In the genomic region with DNA sequence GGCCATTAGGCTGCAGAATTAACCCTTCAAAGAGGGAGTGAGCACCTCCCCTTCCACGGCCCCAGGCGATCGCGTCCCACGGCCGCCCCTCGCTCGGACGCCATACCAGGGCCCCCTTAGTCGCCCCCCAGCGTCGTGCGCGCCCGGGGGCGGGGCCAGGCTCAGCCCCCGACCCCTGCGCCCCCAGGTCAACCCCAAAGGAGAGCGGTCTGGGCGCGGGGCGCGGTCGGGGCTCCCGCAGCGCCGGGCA, we compare ENCODE assay signal across 8 cellular contexts. TPM values are rescaled to one million over a fixed set of nuclear protein-coding genes. Genes with fewer than 3 reads are reported as not detected.
DNase-seq lines count a peak whose midpoint lies in the region; ATAC-seq and TF ChIP-seq lines count a peak whose summit lies in the region.

No MANE protein-coding gene starts in this region.

- no TSS peak for BruUV-seq in Panc1 (replicated peaks; lab: Mats Ljungman, UMichigan)

- H3K36me3 Mint-ChIP-seq in CD8-positive, alpha-beta memory T cell = peaks cover 0 to 32% (median 2%) of the 10 kb centered on the region in 3 donors

- in situ Hi-C loops in Panc1 (cut with HindIII; ENCODE audit: low pct_unique_long_range_greater_than_20kb, low sequenced_read_pairs) = no loop called here

- H3K27me3 Mint-ChIP-seq in CD8-positive, alpha-beta memory T cell = peaks cover 0 to 4% of the 10 kb centered on the region in 2 donors

- peaks cover 0 to under 1% (median 0%) of the 10 kb centered on the region in 5 donors for H3K9me3 Mint-ChIP-seq in CD8-positive, alpha-beta memory T cell

- peak overlapping the region; percentile 96 to 97 (median 96) for H3K4me3 Mint-ChIP-seq in CD8-positive, alpha-beta memory T cell

- TF ChIP-seq CTCF in Panc1 (IDR thresholded peaks at IDR 0.05) (no peak), epithelial cell of esophagus (IDR thresholded peaks at IDR 0.05; ENCODE audit: insufficient read depth, low read depth, low read length, missing control alignments) (no peak), ovary (IDR thresholded peaks at IDR 0.05) (no peak)

- POLR2A ChIA-PET in CD8-positive, alpha-beta memory T cell (lab: Charles Lee) = interaction anchor here (0.7 to 4.0 kb wide), 15 partner anchors 12 to 239 kb away, joined by 3 to 31 read pairs (median 4); a partner anchor contains a TSS
- POLR2A ChIA-PET in Panc1 (lab: Charles Lee) = no interaction called here

- H3K27me3 ChIP-seq in CD8-positive, alpha-beta memory T cell (ENCODE audit: insufficient read depth, low read length, poor library complexity, severe bottlenecking) = no peaks in the 10 kb centered on the region
- H3K27me3 ChIP-seq in Panc1 (ENCODE audit: control insufficient read depth, insufficient read depth, low read length) = no peaks in the 10 kb centered on the region
- H3K27me3 ChIP-seq in ovary = no peaks in the 10 kb centered on the region

- peak overlapping the region; percentile 69 for H3K4me3 ChIP-seq in CD8-positive, alpha-beta memory T cell (ENCODE audit: low read length)
- H3K4me3 ChIP-seq in Panc1 (ENCODE audit: low read depth in 2 of 2, low read length in 2 of 2) (peak overlapping the region; percentile 61 to 66), epithelial cell of esophagus (ENCODE audit: low read length) (peak overlapping the region; percentile 94), ovary (peak overlapping the region; percentile 84)

- CTCF ChIA-PET in CD8-positive, alpha-beta memory T cell (lab: Charles Lee) = interaction anchor here (0.8 to 5.2 kb wide), 8 partner anchors 10 to 121 kb away, joined by 3 to 39 read pairs (median 4); a partner anchor contains a TSS
- CTCF ChIA-PET in Panc1 (lab: Charles Lee) = no interaction called here

- DNase-seq in CD8-positive, alpha-beta memory T cell = no peak
- DNase-seq in Panc1 (ENCODE audit: low read depth, low spot score) = no peak
- no peak for DNase-seq in epithelial cell of esophagus (ENCODE audit: low read depth)
- peak in 1 of 5 donors; percentile 80 for DNase-seq in ovary
- DNase-seq in NCI-H187 treated with DMSO at 0.1 percent for 48 hours (lab: John Stamatoyannopoulos, UW) = no peak

- H3K4me1 ChIP-seq in CD8-positive, alpha-beta memory T cell (ENCODE audit: insufficient read depth, low read length) = peaks cover 42% of the 10 kb centered on the region
- H3K4me1 ChIP-seq in Panc1 (ENCODE audit: control insufficient read depth, insufficient read depth, low read length) (peaks cover 33% of the 10 kb centered on the region), ovary (ENCODE audit: insufficient read depth) (peaks cover 17% of the 10 kb centered on the region)

- peak overlapping the region; percentile 87 to 99 (median 95) for H3K27ac Mint-ChIP-seq in CD8-positive, alpha-beta memory T cell

- H3K27ac ChIP-seq in CD8-positive, alpha-beta memory T cell (ENCODE audit: low read depth, low read length) = peak overlapping the region; percentile 90
- H3K27ac ChIP-seq in Panc1 (ENCODE audit: low read length) = peak overlapping the region; percentile 61; the same call in 1 of the 2 replicates
- H3K27ac ChIP-seq in ovary = peak overlapping the region; percentile 98 to 99

- TF ChIP-seq POLR2A in ovary (IDR thresholded peaks at IDR 0.05) = no peak

- H3K36me3 ChIP-seq in CD8-positive, alpha-beta memory T cell (ENCODE audit: insufficient read depth, low read length) = no peaks in the 10 kb centered on the region
- H3K36me3 ChIP-seq in Panc1 (ENCODE audit: control insufficient read depth, insufficient read depth, low read length) = no peaks in the 10 kb centered on the region
- no peaks in the 10 kb centered on the region for H3K36me3 ChIP-seq in ovary

- ATAC-seq in Panc1 = no peak
- ATAC-seq in GM18868 (IDR thresholded peaks at IDR 0.05; ENCODE audit: unreplicated experiment) = no peak
- no peak for ATAC-seq in GM21619 (IDR thresholded peaks at IDR 0.05; ENCODE audit: unreplicated experiment)
- ATAC-seq in GM21528 (IDR thresholded peaks at IDR 0.05; ENCODE audit: low FRiP score, unreplicated experiment) = no peak

- intact Hi-C loops in Panc1 (cut with micrococcal nuclease; ENCODE audit: unreplicated experiment) = no loop called here
- intact Hi-C loops in ovary (cut with DNase I) = loop anchor here in 3 of 4 donors (5.0 kb wide), 1 partner anchor 37 kb away; no protein-coding TSS in a partner anchor

- WGBS in ovary, 3 donors = 0 to 1% methylated on average over 10 to 27 of the region's 27 CpGs; no CpG with 5 or more reads in 1 of the 3 donors

- peaks cover 55 to 81% (median 64%) of the 10 kb centered on the region in 3 donors for H3K4me1 Mint-ChIP-seq in CD8-positive, alpha-beta memory T cell

- no peaks in the 10 kb centered on the region for H3K9me3 ChIP-seq in CD8-positive, alpha-beta memory T cell (ENCODE audit: low read length)
- H3K9me3 ChIP-seq in Panc1 (ENCODE audit: control insufficient read depth, insufficient read depth, low read depth, low read length) (no peaks in the 10 kb centered on the region), ovary (no peaks in the 10 kb centered on the region)

- no peak for TF ChIP-seq EP300 in ovary (IDR thresholded peaks at IDR 0.05)

RNA-seq across cellular contexts. Expression of a gene that starts 0.4 kb away (rescaled TPM):
- total RNA-seq in CD8-positive, alpha-beta memory T cell = 10 to 100 TPM; 22.8 to 23.1 TPM
- 24.1 TPM for polyA plus RNA-seq in CD8-positive, alpha-beta memory T cell
- total RNA-seq in Panc1 (2021; ENCODE audit: unreplicated experiment) (24.9 TPM), ovary (100 to 1,000 TPM in 3 of 7 donors, 10 to 100 TPM in 4; 39.3 to 123 (median 85.5) TPM)
- polyA plus RNA-seq in Panc1 (2012; ENCODE audit: insufficient read length) = 21.5 TPM
- 10 to 100 TPM; 53.8 to 84.5 TPM for polyA plus RNA-seq in ovary

RNA-seq across cellular contexts. Expression of a gene that starts 2.2 kb away (rescaled TPM):
- not detected for total RNA-seq in CD8-positive, alpha-beta memory T cell
- polyA plus RNA-seq in CD8-positive, alpha-beta memory T cell = 0.12 TPM
- total RNA-seq in Panc1 (2021; ENCODE audit: unreplicated experiment) (not detected), ovary (not detected)
- 0.27 TPM for polyA plus RNA-seq in Panc1 (2012; ENCODE audit: insufficient read length)
- not detected for polyA plus RNA-seq in ovary

RNA-seq across cellular contexts. Expression of a gene that starts 5.1 kb away (rescaled TPM):
- total RNA-seq in CD8-positive, alpha-beta memory T cell = 100 to 1,000 TPM; 190 to 192 TPM
- polyA plus RNA-seq in CD8-positive, alpha-beta memory T cell = 69.6 TPM
- total RNA-seq in Panc1 (2021; ENCODE audit: unreplicated experiment) = 181 TPM
- 184 TPM for polyA plus RNA-seq in Panc1 (2012; ENCODE audit: insufficient read length)
- total RNA-seq in ovary = 100 to 1,000 TPM in 2 of 7 donors, 10 to 100 TPM in 5; 39.5 to 110 (median 88.2) TPM
- polyA plus RNA-seq in ovary = 10 to 100 TPM; 26.7 to 74.5 TPM

RNA-seq across cellular contexts. Expression of a gene that starts 34.2 kb away (rescaled TPM):
- 1 to 10 TPM; 6.0 to 6.3 TPM for total RNA-seq in CD8-positive, alpha-beta memory T cell
- 24.7 TPM for polyA plus RNA-seq in CD8-positive, alpha-beta memory T cell
- total RNA-seq in Panc1 (2021; ENCODE audit: unreplicated experiment) (14.3 TPM), ovary (10 to 100 TPM in 2 of 7 donors, 1 to 10 TPM in 5; 3.2 to 13.5 (median 7.6) TPM)
- 21.4 TPM for polyA plus RNA-seq in Panc1 (2012; ENCODE audit: insufficient read length)
- polyA plus RNA-seq in ovary = 1 to 10 TPM; 5.9 to 7.8 TPM

RNA-seq across cellular contexts. Expression of a gene that starts 39.8 kb away (rescaled TPM):
- total RNA-seq in CD8-positive, alpha-beta memory T cell = 1 to 10 TPM in 1 of 2 experiments, under 1 TPM in 1; 0.85 to 1.1 TPM
- polyA plus RNA-seq in CD8-positive, alpha-beta memory T cell = 0.12 TPM
- 4.4 TPM for total RNA-seq in Panc1 (2021; ENCODE audit: unreplicated experiment)
- polyA plus RNA-seq in Panc1 (2012; ENCODE audit: insufficient read length) = 11.0 TPM
- total RNA-seq in ovary = 1 to 10 TPM in 2 of 7 donors, under 1 TPM in 5; 0.10 to 4.2 (median 0.61) TPM
- 1 to 10 TPM in 1 of 2 donors, under 1 TPM in 1; 0.25 to 5.1 TPM for polyA plus RNA-seq in ovary
